2 cellular contexts compared by ENCODE assay signal in the genomic region with DNA sequence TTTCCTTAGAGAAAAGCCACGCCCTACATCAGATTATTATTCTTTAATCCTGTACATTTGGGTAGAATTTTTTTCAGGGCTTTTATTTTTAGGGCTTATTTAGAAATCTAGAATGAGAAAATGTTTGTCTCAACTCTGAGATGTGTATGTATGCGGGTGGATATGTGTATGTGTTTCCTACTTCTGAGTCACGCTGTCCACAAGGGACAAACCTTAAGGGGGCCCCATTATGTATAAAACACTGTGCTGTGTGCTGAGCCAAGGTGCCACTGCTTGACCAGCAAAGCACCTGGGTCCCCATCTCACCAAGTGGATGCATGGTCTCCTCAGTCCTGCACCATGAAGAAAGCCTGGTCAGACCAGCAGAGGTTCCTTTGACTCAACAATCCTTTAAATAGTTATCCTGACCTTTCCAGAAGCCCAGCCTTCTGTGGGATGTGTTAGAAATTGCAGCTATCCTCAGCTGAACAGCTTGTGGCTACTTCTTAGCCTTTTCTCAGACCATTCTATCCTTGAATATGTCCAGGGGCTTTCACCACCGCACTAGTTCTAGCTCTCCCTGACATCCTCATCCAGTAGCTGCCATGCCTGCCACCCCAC.
TF ChIP-seq lines count a peak whose summit lies in the region.

No MANE protein-coding gene starts in this region.

TF ChIP-seq in SK-N-SH, 30 proteins besides CTCF, POLR2A, EP300 and RAD21 (continued from another document):
- TF ChIP-seq, protein P1, sequence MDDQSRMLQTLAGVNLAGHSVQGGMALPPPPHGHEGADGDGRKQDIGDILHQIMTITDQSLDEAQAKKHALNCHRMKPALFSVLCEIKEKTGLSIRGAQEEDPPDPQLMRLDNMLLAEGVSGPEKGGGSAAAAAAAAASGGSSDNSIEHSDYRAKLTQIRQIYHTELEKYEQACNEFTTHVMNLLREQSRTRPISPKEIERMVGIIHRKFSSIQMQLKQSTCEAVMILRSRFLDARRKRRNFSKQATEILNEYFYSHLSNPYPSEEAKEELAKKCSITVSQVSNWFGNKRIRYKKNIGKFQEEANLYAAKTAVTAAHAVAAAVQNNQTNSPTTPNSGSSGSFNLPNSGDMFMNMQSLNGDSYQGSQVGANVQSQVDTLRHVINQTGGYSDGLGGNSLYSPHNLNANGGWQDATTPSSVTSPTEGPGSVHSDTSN (IDR thresholded peaks at IDR 0.05) = no peak
- TF ChIP-seq, protein P2, sequence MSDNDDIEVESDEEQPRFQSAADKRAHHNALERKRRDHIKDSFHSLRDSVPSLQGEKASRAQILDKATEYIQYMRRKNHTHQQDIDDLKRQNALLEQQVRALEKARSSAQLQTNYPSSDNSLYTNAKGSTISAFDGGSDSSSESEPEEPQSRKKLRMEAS (IDR thresholded peaks at IDR 0.05; ENCODE audit: low read depth) = no peak
- TF ChIP-seq ELF1 (IDR thresholded peaks at IDR 0.05) = no peak
- TF ChIP-seq GATA2 (CRISPR knock-in tag; IDR thresholded peaks at IDR 0.05) = no peak
- TF ChIP-seq CHD2 (IDR thresholded peaks at IDR 0.05; ENCODE audit: low read length, partially characterized antibody) = no peak
- TF ChIP-seq, protein P3, sequence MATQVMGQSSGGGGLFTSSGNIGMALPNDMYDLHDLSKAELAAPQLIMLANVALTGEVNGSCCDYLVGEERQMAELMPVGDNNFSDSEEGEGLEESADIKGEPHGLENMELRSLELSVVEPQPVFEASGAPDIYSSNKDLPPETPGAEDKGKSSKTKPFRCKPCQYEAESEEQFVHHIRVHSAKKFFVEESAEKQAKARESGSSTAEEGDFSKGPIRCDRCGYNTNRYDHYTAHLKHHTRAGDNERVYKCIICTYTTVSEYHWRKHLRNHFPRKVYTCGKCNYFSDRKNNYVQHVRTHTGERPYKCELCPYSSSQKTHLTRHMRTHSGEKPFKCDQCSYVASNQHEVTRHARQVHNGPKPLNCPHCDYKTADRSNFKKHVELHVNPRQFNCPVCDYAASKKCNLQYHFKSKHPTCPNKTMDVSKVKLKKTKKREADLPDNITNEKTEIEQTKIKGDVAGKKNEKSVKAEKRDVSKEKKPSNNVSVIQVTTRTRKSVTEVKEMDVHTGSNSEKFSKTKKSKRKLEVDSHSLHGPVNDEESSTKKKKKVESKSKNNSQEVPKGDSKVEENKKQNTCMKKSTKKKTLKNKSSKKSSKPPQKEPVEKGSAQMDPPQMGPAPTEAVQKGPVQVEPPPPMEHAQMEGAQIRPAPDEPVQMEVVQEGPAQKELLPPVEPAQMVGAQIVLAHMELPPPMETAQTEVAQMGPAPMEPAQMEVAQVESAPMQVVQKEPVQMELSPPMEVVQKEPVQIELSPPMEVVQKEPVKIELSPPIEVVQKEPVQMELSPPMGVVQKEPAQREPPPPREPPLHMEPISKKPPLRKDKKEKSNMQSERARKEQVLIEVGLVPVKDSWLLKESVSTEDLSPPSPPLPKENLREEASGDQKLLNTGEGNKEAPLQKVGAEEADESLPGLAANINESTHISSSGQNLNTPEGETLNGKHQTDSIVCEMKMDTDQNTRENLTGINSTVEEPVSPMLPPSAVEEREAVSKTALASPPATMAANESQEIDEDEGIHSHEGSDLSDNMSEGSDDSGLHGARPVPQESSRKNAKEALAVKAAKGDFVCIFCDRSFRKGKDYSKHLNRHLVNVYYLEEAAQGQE (IDR thresholded peaks at IDR 0.05; ENCODE audit: low read depth, low read length) = no peak

TF ChIP-seq in SK-N-SH treated with all-trans-retinoic acid at 6 μM for 48 hours, 23 proteins besides CTCF, POLR2A, EP300 and RAD21 (continued from another document):
- TF ChIP-seq, protein P4, sequence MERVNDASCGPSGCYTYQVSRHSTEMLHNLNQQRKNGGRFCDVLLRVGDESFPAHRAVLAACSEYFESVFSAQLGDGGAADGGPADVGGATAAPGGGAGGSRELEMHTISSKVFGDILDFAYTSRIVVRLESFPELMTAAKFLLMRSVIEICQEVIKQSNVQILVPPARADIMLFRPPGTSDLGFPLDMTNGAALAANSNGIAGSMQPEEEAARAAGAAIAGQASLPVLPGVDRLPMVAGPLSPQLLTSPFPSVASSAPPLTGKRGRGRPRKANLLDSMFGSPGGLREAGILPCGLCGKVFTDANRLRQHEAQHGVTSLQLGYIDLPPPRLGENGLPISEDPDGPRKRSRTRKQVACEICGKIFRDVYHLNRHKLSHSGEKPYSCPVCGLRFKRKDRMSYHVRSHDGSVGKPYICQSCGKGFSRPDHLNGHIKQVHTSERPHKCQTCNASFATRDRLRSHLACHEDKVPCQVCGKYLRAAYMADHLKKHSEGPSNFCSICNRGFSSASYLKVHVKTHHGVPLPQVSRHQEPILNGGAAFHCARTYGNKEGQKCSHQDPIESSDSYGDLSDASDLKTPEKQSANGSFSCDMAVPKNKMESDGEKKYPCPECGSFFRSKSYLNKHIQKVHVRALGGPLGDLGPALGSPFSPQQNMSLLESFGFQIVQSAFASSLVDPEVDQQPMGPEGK (CRISPR knock-in tag; IDR thresholded peaks at IDR 0.05; ENCODE audit: borderline replicate concordance) = no peak
- TF ChIP-seq TCF4 (CRISPR knock-in tag; IDR thresholded peaks at IDR 0.05; ENCODE audit: borderline replicate concordance) (no peak), GLIS3 (CRISPR knock-in tag; IDR thresholded peaks at IDR 0.05) (no peak), ZFP3 (CRISPR knock-in tag; IDR thresholded peaks at IDR 0.05) (no peak), ZFP30 (CRISPR knock-in tag; IDR thresholded peaks at IDR 0.05) (no peak), ZC3H10 (CRISPR knock-in tag; IDR thresholded peaks at IDR 0.05) (no peak), OSR1 (CRISPR knock-in tag; IDR thresholded peaks at IDR 0.05) (no peak), TOX (CRISPR knock-in tag; IDR thresholded peaks at IDR 0.05; ENCODE audit: borderline replicate concordance) (no peak), ZNF565 (CRISPR knock-in tag; conservative IDR thresholded peaks at IDR 0.05; ENCODE audit: low read depth) (no peak), ARNTL (CRISPR knock-in tag; IDR thresholded peaks at IDR 0.05; ENCODE audit: borderline replicate concordance, low read depth) (no peak), RARB (CRISPR knock-in tag; IDR thresholded peaks at IDR 0.05) (no peak), ESRRG (CRISPR knock-in tag; IDR thresholded peaks at IDR 0.05) (no peak), SNAI2 (CRISPR knock-in tag; IDR thresholded peaks at IDR 0.05) (no peak), ISL1 (CRISPR knock-in tag; IDR thresholded peaks at IDR 0.05) (no peak)
- TF ChIP-seq, protein P5, sequence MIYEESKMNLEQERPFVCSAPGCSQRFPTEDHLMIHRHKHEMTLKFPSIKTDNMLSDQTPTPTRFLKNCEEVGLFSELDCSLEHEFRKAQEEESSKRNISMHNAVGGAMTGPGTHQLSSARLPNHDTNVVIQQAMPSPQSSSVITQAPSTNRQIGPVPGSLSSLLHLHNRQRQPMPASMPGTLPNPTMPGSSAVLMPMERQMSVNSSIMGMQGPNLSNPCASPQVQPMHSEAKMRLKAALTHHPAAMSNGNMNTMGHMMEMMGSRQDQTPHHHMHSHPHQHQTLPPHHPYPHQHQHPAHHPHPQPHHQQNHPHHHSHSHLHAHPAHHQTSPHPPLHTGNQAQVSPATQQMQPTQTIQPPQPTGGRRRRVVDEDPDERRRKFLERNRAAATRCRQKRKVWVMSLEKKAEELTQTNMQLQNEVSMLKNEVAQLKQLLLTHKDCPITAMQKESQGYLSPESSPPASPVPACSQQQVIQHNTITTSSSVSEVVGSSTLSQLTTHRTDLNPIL (CRISPR knock-in tag; IDR thresholded peaks at IDR 0.05; ENCODE audit: low read depth) = no peak
- TF ChIP-seq, protein P6, sequence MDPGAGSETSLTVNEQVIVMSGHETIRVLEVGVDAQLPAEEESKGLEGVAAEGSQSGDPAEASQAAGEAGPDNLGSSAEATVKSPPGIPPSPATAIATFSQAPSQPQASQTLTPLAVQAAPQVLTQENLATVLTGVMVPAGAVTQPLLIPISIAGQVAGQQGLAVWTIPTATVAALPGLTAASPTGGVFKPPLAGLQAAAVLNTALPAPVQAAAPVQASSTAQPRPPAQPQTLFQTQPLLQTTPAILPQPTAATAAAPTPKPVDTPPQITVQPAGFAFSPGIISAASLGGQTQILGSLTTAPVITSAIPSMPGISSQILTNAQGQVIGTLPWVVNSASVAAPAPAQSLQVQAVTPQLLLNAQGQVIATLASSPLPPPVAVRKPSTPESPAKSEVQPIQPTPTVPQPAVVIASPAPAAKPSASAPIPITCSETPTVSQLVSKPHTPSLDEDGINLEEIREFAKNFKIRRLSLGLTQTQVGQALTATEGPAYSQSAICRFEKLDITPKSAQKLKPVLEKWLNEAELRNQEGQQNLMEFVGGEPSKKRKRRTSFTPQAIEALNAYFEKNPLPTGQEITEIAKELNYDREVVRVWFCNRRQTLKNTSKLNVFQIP (CRISPR knock-in tag; IDR thresholded peaks at IDR 0.05; ENCODE audit: borderline replicate concordance, low read depth) = no peak
